In genomic region chr19:953501-954271, GRCh38 we compare ENCODE assay signal across 13 cellular contexts. TPM values are rescaled to one million over a fixed set of nuclear protein-coding genes. Genes with fewer than 3 reads are reported as not detected.
A peak's percentile ranks its signal among the peaks of the same experiment; 100 is the strongest.
DNase-seq lines count a peak whose midpoint lies in the region; ATAC-seq and TF ChIP-seq lines count a peak whose summit lies in the region.
"Had no signal": no experiment of that assay in that cellular context is flagged by ENCODE, and none has a peak within 500 bp of the region (broad histone marks: within the 10 kb centered on the region; RNA-seq: fewer than 3 reads in every experiment).

No MANE protein-coding gene starts in this region.

- no peaks in the 10 kb centered on the region for H3K27me3 Mint-ChIP-seq in activated CD4-positive, alpha-beta T cell treated with anti-CD3 and anti-CD28 coated beads, Interleukin-2, amount 10 ng/mL, durations not matched to agents 24 days and 14 days
- no peaks in the 10 kb centered on the region for H3K27me3 Mint-ChIP-seq in memory B cell
- no peaks in the 10 kb centered on the region for H3K27me3 Mint-ChIP-seq in MCF 10A (ENCODE audit: insufficient read depth, unreplicated experiment)

- H3K36me3 Mint-ChIP-seq in activated CD4-positive, alpha-beta T cell treated with anti-CD3 and anti-CD28 coated beads, Interleukin-2, amount 10 ng/mL, durations not matched to agents 24 days and 14 days (ENCODE audit: low read depth), result no peaks in the 10 kb centered on the region
- H3K36me3 Mint-ChIP-seq in memory B cell (no peaks in the 10 kb centered on the region), MCF 10A (ENCODE audit: insufficient read depth, unreplicated experiment) (no peaks in the 10 kb centered on the region)

- H3K4me3 ChIP-seq in thymus (ENCODE audit: low read length), result peak overlapping the region; percentile 14

- POLR2A ChIA-PET in MCF 10A (lab: Yijun Ruan, JAX), result no interaction called here

- TF ChIP-seq CTCF in VCaP (conservative IDR thresholded peaks at IDR 0.05) (no peak), MCF 10A (IDR thresholded peaks at IDR 0.05; ENCODE audit: unreplicated experiment) (no peak)

- CTCF ChIA-PET in MCF 10A (lab: Yijun Ruan, JAX), result no interaction called here

- H3K9me3 ChIP-seq in thymus (ENCODE audit: control insufficient read depth), result no peaks in the 10 kb centered on the region

- no peak for ATAC-seq in memory B cell (ENCODE audit: low read depth)
- ATAC-seq: Panc1 had no signal

- DNase-seq in activated CD4-positive, alpha-beta T cell treated with anti-CD3 and anti-CD28 coated beads, Interleukin-2, amount 10 ng/mL, durations not matched to agents 24 days and 14 days, result no peak
- DNase-seq in activated CD4-positive, alpha-beta T cell treated with anti-CD3 and anti-CD28 coated beads, Interleukin-2, amount 50 U/mL, for 1 hour, result no peak
- no peak for DNase-seq in memory B cell (ENCODE audit: low spot score in 2 of 2)
- no peak for DNase-seq in AG08396 (ENCODE audit: low spot score)
- DNase-seq in MCF 10A (ENCODE audit: unreplicated experiment), result no peak
- no peak for DNase-seq in NCI-H2196 treated with DMSO at 0.1 percent for 48 hours (lab: John Stamatoyannopoulos, UW; ENCODE audit: unreplicated experiment)
- DNase-seq: 8988T, amniotic stem cell had no signal

- no peaks in the 10 kb centered on the region for H3K27me3 ChIP-seq in thymus (ENCODE audit: control insufficient read depth, insufficient read depth)

- H3K27ac ChIP-seq in VCaP (peak overlapping the region; percentile 80; the same call in 1 of the 2 replicates), thymus (ENCODE audit: low read depth) (no peak overlapping the region)

- BruUV-seq in MCF 10A (replicated peaks; lab: Mats Ljungman, UMichigan), result no TSS peak

- H3K36me3 ChIP-seq in thymus (ENCODE audit: control insufficient read depth, insufficient read depth), result no peaks in the 10 kb centered on the region

- intact Hi-C loops in activated CD4-positive, alpha-beta T cell treated with anti-CD3 and anti-CD28 coated beads, Interleukin-2, amount 10 ng/mL, durations not matched to agents 24 days and 14 days (cut with micrococcal nuclease), result no loop called here
- intact Hi-C loops in MCF 10A (cut with micrococcal nuclease), result no loop called here

- H3K4me1 Mint-ChIP-seq in activated CD4-positive, alpha-beta T cell treated with anti-CD3 and anti-CD28 coated beads, Interleukin-2, amount 10 ng/mL, durations not matched to agents 24 days and 14 days, result peaks cover under 1% of the 10 kb centered on the region
- H3K4me1 Mint-ChIP-seq in memory B cell (peaks cover 17% of the 10 kb centered on the region), MCF 10A (ENCODE audit: insufficient read depth, unreplicated experiment) (peaks cover 2% of the 10 kb centered on the region)

- no peaks in the 10 kb centered on the region for H3K9me3 Mint-ChIP-seq in activated CD4-positive, alpha-beta T cell treated with anti-CD3 and anti-CD28 coated beads, Interleukin-2, amount 10 ng/mL, durations not matched to agents 24 days and 14 days
- no peaks in the 10 kb centered on the region for H3K9me3 Mint-ChIP-seq in memory B cell
- no peaks in the 10 kb centered on the region for H3K9me3 Mint-ChIP-seq in MCF 10A (ENCODE audit: unreplicated experiment)

- peak overlapping the region; percentile 26 for H3K4me3 Mint-ChIP-seq in activated CD4-positive, alpha-beta T cell treated with anti-CD3 and anti-CD28 coated beads, Interleukin-2, amount 10 ng/mL, durations not matched to agents 24 days and 14 days
- H3K4me3 Mint-ChIP-seq in memory B cell (peak overlapping the region; percentile 77), MCF 10A (ENCODE audit: unreplicated experiment) (no peak overlapping the region)

- H3K4me1 ChIP-seq in thymus (ENCODE audit: control insufficient read depth, insufficient read depth, low read length), result peaks cover 5% of the 10 kb centered on the region

- H3K27ac Mint-ChIP-seq in activated CD4-positive, alpha-beta T cell treated with anti-CD3 and anti-CD28 coated beads, Interleukin-2, amount 10 ng/mL, durations not matched to agents 24 days and 14 days, result no peak overlapping the region
- peak overlapping the region; percentile 75 for H3K27ac Mint-ChIP-seq in memory B cell
- no peak overlapping the region for H3K27ac Mint-ChIP-seq in MCF 10A (ENCODE audit: low read depth, unreplicated experiment)

- 68% methylated on average over 30 of the region's 30 CpGs for WGBS in thymus

RNA-seq across cellular contexts. Expression of gene ARID3A, which starts 27.9 kb away (rescaled TPM):
- 35.6 and 36.6 TPM in 2 replicates for total RNA-seq in activated CD4-positive, alpha-beta T cell treated with anti-CD3 and anti-CD28 coated beads, Interleukin-2, amount 10 ng/mL, durations not matched to agents 24 days and 14 days
- polyA plus RNA-seq in thymus, result 4.4 TPM
- 10.2 and 13.1 TPM in 2 replicates for total RNA-seq in MCF 10A (2022)

RNA-seq across cellular contexts. Expression of gene WDR18, which starts 30.5 kb away (rescaled TPM):
- 104 and 111 TPM in 2 replicates for total RNA-seq in activated CD4-positive, alpha-beta T cell treated with anti-CD3 and anti-CD28 coated beads, Interleukin-2, amount 10 ng/mL, durations not matched to agents 24 days and 14 days
- polyA plus RNA-seq in thymus, result 56.0 TPM
- 81.9 and 96.7 TPM in 2 replicates for total RNA-seq in MCF 10A (2022)

RNA-seq across cellular contexts. Expression of gene KISS1R, which starts 36.6 kb away (rescaled TPM):
- total RNA-seq in activated CD4-positive, alpha-beta T cell treated with anti-CD3 and anti-CD28 coated beads, Interleukin-2, amount 10 ng/mL, durations not matched to agents 24 days and 14 days, result 12.9 and 16.8 TPM in 2 replicates
- polyA plus RNA-seq in thymus, result 0.14 TPM
- not detected in 2 replicates for total RNA-seq in MCF 10A (2022)
- total RNA-seq: renal cortical epithelial cell had no signal

RNA-seq across cellular contexts. Expression of gene R3HDM4, which starts 40.7 kb away (rescaled TPM):
- 86.8 and 91.5 TPM in 2 replicates for total RNA-seq in activated CD4-positive, alpha-beta T cell treated with anti-CD3 and anti-CD28 coated beads, Interleukin-2, amount 10 ng/mL, durations not matched to agents 24 days and 14 days
- 102 TPM for polyA plus RNA-seq in thymus
- 65.7 and 73.6 TPM in 2 replicates for total RNA-seq in MCF 10A (2022)

RNA-seq across cellular contexts. Expression of gene GRIN3B, which starts 46.5 kb away (rescaled TPM):
- total RNA-seq in activated CD4-positive, alpha-beta T cell treated with anti-CD3 and anti-CD28 coated beads, Interleukin-2, amount 10 ng/mL, durations not matched to agents 24 days and 14 days, result 0.07 TPM in 1 of 2 replicates, not detected in the other
- 0.09 TPM for polyA plus RNA-seq in thymus
- total RNA-seq in MCF 10A (2022), result not detected in 2 replicates
- total RNA-seq: lower leg skin had no signal

Comparison
In these comparisons a context has a peak if more than half of its experiments do, and no peak if none do; other contexts are left out.
1. RNA of gene KISS1R, which starts 36.6 kb away (total RNA-seq): 12.9 to 16.8 TPM in activated CD4-positive, alpha-beta T cell treated with anti-CD3 and anti-CD28 coated beads, Interleukin-2, amount 10 ng/mL, durations not matched to agents 24 days and 14 days; not detected in MCF 10A; every median in the first group is over 10 times any median in the second.